Comparison of ENCODE assay signal across 20 cellular contexts in the genomic region with DNA sequence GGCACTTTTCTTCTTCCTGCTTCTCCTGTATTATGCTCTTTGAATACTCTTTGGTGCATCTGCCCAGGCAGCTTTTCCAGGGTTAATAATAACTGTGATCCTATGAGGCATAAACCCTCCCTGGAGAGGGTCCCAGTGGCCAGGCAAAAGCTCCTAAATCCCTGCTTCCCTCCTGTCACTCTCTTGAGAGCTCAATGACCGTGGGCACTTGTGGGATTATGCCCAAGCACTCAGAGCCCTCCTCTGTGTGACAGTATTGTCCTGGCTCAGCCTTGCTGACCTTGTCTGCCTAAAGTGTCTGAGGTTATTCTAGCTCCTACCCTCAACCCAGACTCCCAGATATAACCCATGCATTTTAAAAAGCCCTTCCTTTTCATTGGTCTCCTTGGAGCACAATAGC. TPM values are rescaled to one million over a fixed set of nuclear protein-coding genes. Genes with fewer than 3 reads are reported as not detected.
DNase-seq lines count a peak whose midpoint lies in the region; ATAC-seq and TF ChIP-seq lines count a peak whose summit lies in the region.
"Had no signal": no experiment of that assay in that cellular context is flagged by ENCODE, and none has a peak within 500 bp of the region (broad histone marks: within the 10 kb centered on the region; RNA-seq: fewer than 3 reads in every experiment).

No MANE protein-coding gene starts in this region.

- H3K27ac Mint-ChIP-seq in endodermal cell = no peak overlapping the region
- H3K27ac Mint-ChIP-seq in stimulated activated memory B cell treated with anti-CD40 and anti-IgM and Interleukin-4, amounts not matched to agents 10 μg/mL and 1 μg/mL and 100 μg/mL, for 72 hours = peak overlapping the region; percentile 1
- no peak overlapping the region for H3K27ac Mint-ChIP-seq in CD4-positive, alpha-beta T cell
- H3K27ac Mint-ChIP-seq: activated CD8-positive, alpha-beta memory T cell treated with anti-CD3 and anti-CD28 coated beads, Interleukin-2, amount 10 ng/mL, durations not matched to agents 7 days and 5 days; activated naive CD8-positive, alpha-beta T cell treated with anti-CD3 and anti-CD28 coated beads, Interleukin-2, amount 10 ng/mL, durations not matched to agents 7 days and 5 days had no signal

- H3K9ac ChIP-seq in endodermal cell (ENCODE audit: extremely low read depth, low read length, poor library complexity, severe bottlenecking) (no peak overlapping the region), mesendoderm (ENCODE audit: low read length) (no peak overlapping the region)
- H3K9ac ChIP-seq: BLaER1 treated with 17β-estradiol and CSF1 and Interleukin-3, amounts not matched to agents 10 nM and 100 nM had no signal

- H3K27ac ChIP-seq in right atrium auricular region = no peak overlapping the region
- H3K27ac ChIP-seq in endodermal cell (ENCODE audit: low read depth, low read length) = peak overlapping the region; percentile 47
- no peak overlapping the region for H3K27ac ChIP-seq in CD4-positive, alpha-beta T cell (ENCODE audit: low read depth, low read length)
- no peak overlapping the region for H3K27ac ChIP-seq in mesendoderm (ENCODE audit: low read depth, low read length)
- no peak overlapping the region for H3K27ac ChIP-seq in upper lobe of left lung
- H3K27ac ChIP-seq: BLaER1 treated with 17β-estradiol and CSF1 and Interleukin-3, amounts not matched to agents 10 nM and 100 nM; lower lobe of right lung; SJSA1 had no signal

- H3K4ac ChIP-seq in mesendoderm (ENCODE audit: low read depth, low read length) = no peak overlapping the region

- CTCF ChIA-PET in CD4-positive, alpha-beta T cell (lab: Charles Lee) = no interaction called here

- H3K27me3 ChIP-seq in right atrium auricular region = no peaks in the 10 kb centered on the region
- H3K27me3 ChIP-seq in endodermal cell (ENCODE audit: control insufficient read depth, insufficient read depth, low read length, poor library complexity, severe bottlenecking) = no peaks in the 10 kb centered on the region
- H3K27me3 ChIP-seq in CD4-positive, alpha-beta T cell (ENCODE audit: control insufficient read depth, insufficient read depth, low read length) = no peaks in the 10 kb centered on the region
- H3K27me3 ChIP-seq in mesendoderm (ENCODE audit: insufficient read depth, low read length, poor library complexity) = no peaks in the 10 kb centered on the region
- H3K27me3 ChIP-seq in upper lobe of left lung = no peaks in the 10 kb centered on the region
- H3K27me3 ChIP-seq: BLaER1 treated with 17β-estradiol and CSF1 and Interleukin-3, amounts not matched to agents 10 nM and 100 nM; SJSA1 had no signal

- H3K36me3 ChIP-seq in right atrium auricular region (no peaks in the 10 kb centered on the region), endodermal cell (ENCODE audit: control insufficient read depth, insufficient read depth, low read length) (no peaks in the 10 kb centered on the region), mesendoderm (ENCODE audit: control insufficient read depth, insufficient read depth, low read length) (no peaks in the 10 kb centered on the region), upper lobe of left lung (no peaks in the 10 kb centered on the region)
- H3K36me3 ChIP-seq: BLaER1 treated with 17β-estradiol and CSF1 and Interleukin-3, amounts not matched to agents 10 nM and 100 nM; lower lobe of right lung had no signal

- no peak for TF ChIP-seq EP300 in upper lobe of left lung (IDR thresholded peaks at IDR 0.05)

- no peak overlapping the region for H2AK5ac ChIP-seq in mesendoderm (ENCODE audit: low read length)

- no peak overlapping the region for H3K56ac ChIP-seq in mesendoderm (ENCODE audit: low read length)

- H3K9me3 Mint-ChIP-seq in endodermal cell = peaks cover 3% of the 10 kb centered on the region
- H3K9me3 Mint-ChIP-seq in stimulated activated memory B cell treated with anti-CD40 and anti-IgM and Interleukin-4, amounts not matched to agents 10 μg/mL and 1 μg/mL and 100 μg/mL, for 72 hours = no peaks in the 10 kb centered on the region
- no peaks in the 10 kb centered on the region for H3K9me3 Mint-ChIP-seq in CD4-positive, alpha-beta T cell
- H3K9me3 Mint-ChIP-seq: activated naive CD8-positive, alpha-beta T cell treated with anti-CD3 and anti-CD28 coated beads, Interleukin-2, amount 10 ng/mL, durations not matched to agents 7 days and 5 days had no signal

- ATAC-seq in left ventricle myocardium superior (peak; percentile 39), upper lobe of left lung (ENCODE audit: low FRiP score in 2 of 2) (no peak)
- ATAC-seq in stimulated activated memory B cell treated with anti-CD40 and anti-IgM and Interleukin-4, amounts not matched to agents 10 μg/mL and 1 μg/mL and 100 μg/mL, for 72 hours = no peak
- no peak for ATAC-seq in CD4-positive, alpha-beta T cell (ENCODE audit: poor library complexity)
- ATAC-seq: activated CD8-positive, alpha-beta memory T cell treated with anti-CD3 and anti-CD28 coated beads, Interleukin-2, amount 10 ng/mL, durations not matched to agents 7 days and 5 days had no signal

- H3K4me3 ChIP-seq in right atrium auricular region (no peak overlapping the region), endodermal cell (ENCODE audit: low read length) (no peak overlapping the region), mesendoderm (ENCODE audit: low read length) (no peak overlapping the region), upper lobe of left lung (no peak overlapping the region)
- H3K4me3 ChIP-seq: BLaER1 treated with 17β-estradiol and CSF1 and Interleukin-3, amounts not matched to agents 10 nM and 100 nM; lower lobe of right lung; SJSA1 had no signal

- 70 to 91% methylated on average over 1 of the region's 1 CpG for WGBS in endodermal cell (ENCODE audit: insufficient coverage in 1 of 2, insufficient read length in 1 of 2), 2 experiments
- WGBS in mesendoderm (ENCODE audit: extremely low coverage, insufficient coverage, low lambda C conversion rate) = no CpG with 5 or more reads among the region's 1 CpG
- 86 to 100% methylated on average over 1 of the region's 1 CpG for WGBS in upper lobe of left lung, 2 donors

- peaks cover 2% of the 10 kb centered on the region for H3K27me3 Mint-ChIP-seq in endodermal cell (ENCODE audit: insufficient read depth)
- no peaks in the 10 kb centered on the region for H3K27me3 Mint-ChIP-seq in stimulated activated memory B cell treated with anti-CD40 and anti-IgM and Interleukin-4, amounts not matched to agents 10 μg/mL and 1 μg/mL and 100 μg/mL, for 72 hours
- H3K27me3 Mint-ChIP-seq in CD4-positive, alpha-beta T cell = no peaks in the 10 kb centered on the region
- H3K27me3 Mint-ChIP-seq: activated CD8-positive, alpha-beta memory T cell treated with anti-CD3 and anti-CD28 coated beads, Interleukin-2, amount 10 ng/mL, durations not matched to agents 7 days and 5 days; activated naive CD8-positive, alpha-beta T cell treated with anti-CD3 and anti-CD28 coated beads, Interleukin-2, amount 10 ng/mL, durations not matched to agents 7 days and 5 days had no signal

- H3K4me3 Mint-ChIP-seq in endodermal cell = no peak overlapping the region
- no peak overlapping the region for H3K4me3 Mint-ChIP-seq in stimulated activated memory B cell treated with anti-CD40 and anti-IgM and Interleukin-4, amounts not matched to agents 10 μg/mL and 1 μg/mL and 100 μg/mL, for 72 hours
- no peak overlapping the region for H3K4me3 Mint-ChIP-seq in CD4-positive, alpha-beta T cell
- H3K4me3 Mint-ChIP-seq: activated CD8-positive, alpha-beta memory T cell treated with anti-CD3 and anti-CD28 coated beads, Interleukin-2, amount 10 ng/mL, durations not matched to agents 7 days and 5 days; activated naive CD8-positive, alpha-beta T cell treated with anti-CD3 and anti-CD28 coated beads, Interleukin-2, amount 10 ng/mL, durations not matched to agents 7 days and 5 days had no signal

- H2BK15ac ChIP-seq in mesendoderm (replicated peaks; ENCODE audit: low read depth) = no peak overlapping the region

- POLR2A ChIA-PET in CD4-positive, alpha-beta T cell (lab: Charles Lee) = interaction anchor here (1.2 kb wide), 1 partner anchor 11 kb away, joined by 3 read pairs; no protein-coding TSS in a partner anchor

- DNase-seq in left ventricle myocardium superior = no peak
- DNase-seq in right atrium auricular region (ENCODE audit: low spot score) = no peak
- peak; percentile 83 to 92 for DNase-seq in NCI-H524 (lab: John Stamatoyannopoulos, UW)
- no peak for DNase-seq in endodermal cell
- no peak for DNase-seq in CD4-positive, alpha-beta T cell
- no peak for DNase-seq in mesendoderm
- DNase-seq in upper lobe of left lung = no peak
- DNase-seq: activated CD4-positive, alpha-beta T cell treated with anti-CD3 and anti-CD28 coated beads for 48 hours; activated CD8-positive, alpha-beta memory T cell treated with anti-CD3 and anti-CD28 coated beads, Interleukin-2, amount 10 ng/mL, durations not matched to agents 7 days and 5 days; activated naive CD8-positive, alpha-beta T cell treated with anti-CD3 and anti-CD28 coated beads, Interleukin-2, amount 10 ng/mL, durations not matched to agents 7 days and 5 days; kidney; lower lobe of right lung; NCI-H1048; NCI-H2081 treated with DMSO at 0.1 percent for 48 hours; NCI-H510A treated with DMSO at 0.1 percent for 48 hours; stimulated activated CD8-positive, alpha-beta memory T cell treated with anti-CD3 and anti-CD28 coated beads, Interleukin-4, amount 100 ng/mL, for 48 hours; T-helper 1 cell had no signal

- H3K9me3 ChIP-seq in right atrium auricular region (no peaks in the 10 kb centered on the region), endodermal cell (ENCODE audit: control insufficient read depth, low read length) (no peaks in the 10 kb centered on the region), upper lobe of left lung (no peaks in the 10 kb centered on the region)
- no peaks in the 10 kb centered on the region for H3K9me3 ChIP-seq in CD4-positive, alpha-beta T cell (ENCODE audit: control insufficient read depth, low read length)
- H3K9me3 ChIP-seq: BLaER1 treated with 17β-estradiol and CSF1 and Interleukin-3, amounts not matched to agents 10 nM and 100 nM; lower lobe of right lung; SJSA1 had no signal

- no peak for TF ChIP-seq CTCF in right atrium auricular region (IDR thresholded peaks at IDR 0.05)
- no peak for TF ChIP-seq CTCF in endodermal cell (conservative IDR thresholded peaks at IDR 0.05)
- no peak for TF ChIP-seq CTCF in CD4-positive, alpha-beta T cell (IDR thresholded peaks at IDR 0.05)
- no peak for TF ChIP-seq CTCF in upper lobe of left lung (IDR thresholded peaks at IDR 0.05)

- no peak overlapping the region for H3K23ac ChIP-seq in mesendoderm (ENCODE audit: low read length)

- intact Hi-C loops in left ventricle myocardium superior (cut with micrococcal nuclease) = no loop called here
- intact Hi-C loops in CD4-positive, alpha-beta T cell (cut with DNase I, micrococcal nuclease) = no loop called here

- no peak overlapping the region for H4K5ac ChIP-seq in mesendoderm (ENCODE audit: low read length)

- no peak overlapping the region for H2BK5ac ChIP-seq in mesendoderm (ENCODE audit: low read length)

- H3K79me1 ChIP-seq in mesendoderm (ENCODE audit: low read length) = peaks cover 6% of the 10 kb centered on the region

- no peaks in the 10 kb centered on the region for H3K79me2 ChIP-seq in mesendoderm (ENCODE audit: control insufficient read depth, insufficient read depth, low read length)

- H3K36me3 Mint-ChIP-seq in endodermal cell (ENCODE audit: low read depth) = no peaks in the 10 kb centered on the region
- peaks cover 12% of the 10 kb centered on the region for H3K36me3 Mint-ChIP-seq in stimulated activated memory B cell treated with anti-CD40 and anti-IgM and Interleukin-4, amounts not matched to agents 10 μg/mL and 1 μg/mL and 100 μg/mL, for 72 hours
- peaks cover 8% of the 10 kb centered on the region for H3K36me3 Mint-ChIP-seq in CD4-positive, alpha-beta T cell (ENCODE audit: low read depth)
- H3K36me3 Mint-ChIP-seq: activated CD8-positive, alpha-beta memory T cell treated with anti-CD3 and anti-CD28 coated beads, Interleukin-2, amount 10 ng/mL, durations not matched to agents 7 days and 5 days had no signal

- H2BK120ac ChIP-seq in mesendoderm (ENCODE audit: low read depth, low read length) = no peak overlapping the region

- no peak for TF ChIP-seq POLR2A in upper lobe of left lung (IDR thresholded peaks at IDR 0.05)

- peaks cover 50% of the 10 kb centered on the region for H3K4me1 Mint-ChIP-seq in endodermal cell
- peaks cover 62% of the 10 kb centered on the region for H3K4me1 Mint-ChIP-seq in stimulated activated memory B cell treated with anti-CD40 and anti-IgM and Interleukin-4, amounts not matched to agents 10 μg/mL and 1 μg/mL and 100 μg/mL, for 72 hours
- H3K4me1 Mint-ChIP-seq in CD4-positive, alpha-beta T cell (ENCODE audit: low read depth) = peaks cover 32% of the 10 kb centered on the region
- H3K4me1 Mint-ChIP-seq: activated naive CD8-positive, alpha-beta T cell treated with anti-CD3 and anti-CD28 coated beads, Interleukin-2, amount 10 ng/mL, durations not matched to agents 7 days and 5 days had no signal

- H3K18ac ChIP-seq in mesendoderm (ENCODE audit: low read length) = no peak overlapping the region

- H3K4me2 ChIP-seq in mesendoderm (ENCODE audit: low read length) = no peak overlapping the region

- H4K8ac ChIP-seq in mesendoderm (ENCODE audit: low read depth, low read length) = no peak overlapping the region

- peaks cover 0 to 15% of the 10 kb centered on the region in 2 donors for H3K4me1 ChIP-seq in right atrium auricular region
- peaks cover 42% of the 10 kb centered on the region for H3K4me1 ChIP-seq in endodermal cell (ENCODE audit: control insufficient read depth, insufficient read depth, low read length)
- H3K4me1 ChIP-seq in mesendoderm (ENCODE audit: control insufficient read depth, low read depth, low read length) = peaks cover 20% of the 10 kb centered on the region
- no peaks in the 10 kb centered on the region for H3K4me1 ChIP-seq in upper lobe of left lung

RNA-seq across cellular contexts. Expression of a gene that starts 51.9 kb away (rescaled TPM):
- 10.9 TPM for total RNA-seq in left ventricle myocardium superior
- total RNA-seq in right atrium auricular region = 10 to 100 TPM; 13.2 to 18.4 TPM
- total RNA-seq in endodermal cell = 10 to 100 TPM; 30.2 to 43.4 TPM
- polyA plus RNA-seq in endodermal cell (2013, experiment 1 of 2) = 25.0 TPM
- polyA plus RNA-seq in endodermal cell (2013, experiment 2 of 2) = 25.7 TPM
- 10 to 100 TPM; 21.7 to 23.0 TPM for total RNA-seq in CD4-positive, alpha-beta T cell
- 23.1 TPM for polyA plus RNA-seq in mesendoderm (2013, experiment 1 of 2)
- 22.1 TPM for polyA plus RNA-seq in mesendoderm (2013, experiment 2 of 2)
- total RNA-seq in upper lobe of left lung = 100 to 1,000 TPM in 1 of 6 donors, 10 to 100 TPM in 5; 38.6 to 118 (median 66.4) TPM

Comparison
In these comparisons a context has a peak if more than half of its experiments do, and no peak if none do; other contexts are left out.
1. DNase-seq: peak in NCI-H524 (2 of 2); none in left ventricle myocardium superior (single experiment), right atrium auricular region (single experiment), endodermal cell (single experiment), CD4-positive, alpha-beta T cell (0 of 10), mesendoderm (single experiment) and upper lobe of left lung (0 of 2).